26 cellular contexts compared by ENCODE assay signal in the genomic region with DNA sequence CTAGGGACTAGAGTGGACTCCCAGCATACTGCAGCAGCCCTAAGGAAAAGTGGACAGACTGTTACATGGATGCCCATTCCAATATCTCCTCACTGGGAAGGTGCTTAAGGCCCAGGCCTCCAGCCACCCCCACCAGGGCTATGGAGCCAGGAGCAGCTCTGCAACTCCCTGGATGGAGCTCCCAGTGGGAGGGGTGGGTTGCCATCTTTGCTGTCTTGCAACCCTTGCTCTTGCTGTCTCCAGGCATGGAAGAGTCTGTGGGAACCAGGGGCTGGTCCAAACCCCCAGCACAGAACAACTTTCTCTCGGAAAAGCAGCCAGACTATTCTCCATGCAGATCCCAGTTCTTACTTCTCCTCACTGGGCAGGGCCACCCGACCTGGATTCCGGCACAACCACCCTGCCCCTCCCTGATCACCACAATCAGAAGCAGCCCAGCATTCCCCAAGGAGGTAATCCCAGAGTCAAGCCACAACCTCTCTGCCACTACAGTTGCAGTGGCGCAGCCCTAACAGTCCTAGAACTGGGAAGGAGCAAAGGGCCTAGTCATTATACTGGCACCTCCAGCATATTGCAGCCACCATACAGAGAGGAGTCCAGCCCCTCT. TPM values are rescaled to one million over a fixed set of nuclear protein-coding genes. Genes with fewer than 3 reads are reported as not detected.
DNase-seq lines count a peak whose midpoint lies in the region; ATAC-seq and TF ChIP-seq lines count a peak whose summit lies in the region.
"Had no signal": no experiment of that assay in that cellular context is flagged by ENCODE, and none has a peak within 500 bp of the region (broad histone marks: within the 10 kb centered on the region; RNA-seq: fewer than 3 reads in every experiment).

No MANE protein-coding gene starts in this region.

- no peaks in the 10 kb centered on the region for H3K79me1 ChIP-seq in H9 (ENCODE audit: insufficient read depth, low read depth, low read length, poor library complexity, severe bottlenecking)

- H3K4ac ChIP-seq in H9 (ENCODE audit: low read depth, low read length), result no peak overlapping the region

- H2AK5ac ChIP-seq in H9 (ENCODE audit: insufficient read length, low read length), result no peak overlapping the region

- H3K23me2 ChIP-seq in H9 (ENCODE audit: insufficient read length, low read depth, low read length, poor library complexity, severe bottlenecking), result no peaks in the 10 kb centered on the region

- H3K9me3 Mint-ChIP-seq in activated CD8-positive, alpha-beta memory T cell treated with anti-CD3 and anti-CD28 coated beads, Interleukin-2, amount 10 ng/mL, durations not matched to agents 7 days and 5 days (ENCODE audit: low read depth), result no peaks in the 10 kb centered on the region
- H3K9me3 Mint-ChIP-seq in H9 (no peaks in the 10 kb centered on the region; a peak in 2 of 5 replicates), GM23338 (no peaks in the 10 kb centered on the region)

- H2AFZ ChIP-seq in H9 (ENCODE audit: low read length) (no peak overlapping the region), GM23338 (no peak overlapping the region)

- no peak overlapping the region for H2BK120ac ChIP-seq in H9 (ENCODE audit: low read depth, low read length, poor library complexity, severe bottlenecking)

- H3T11ph ChIP-seq in H9 (ENCODE audit: low read length), result no peak overlapping the region

- no peak for TF ChIP-seq CTCF in H9 (conservative IDR thresholded peaks at IDR 0.05)
- no peak for TF ChIP-seq CTCF in GM23338 (conservative IDR thresholded peaks at IDR 0.05; ENCODE audit: low read depth in 2 of 2)

- CTCF ChIA-PET in activated CD8-positive, alpha-beta memory T cell treated with anti-CD3 and anti-CD28 coated beads, Interleukin-2, amount 10 ng/mL, durations not matched to agents 7 days and 5 days (lab: Charles Lee), result no interaction called here

- no peak overlapping the region for H4K5ac ChIP-seq in H9 (ENCODE audit: insufficient read length, low read depth, low read length)

- H3K27ac ChIP-seq in H9 (ENCODE audit: insufficient read length, low read depth, low read length), result no peak overlapping the region
- H3K27ac ChIP-seq in GM23338 (ENCODE audit: low read depth), result no peak overlapping the region
- H3K27ac ChIP-seq: SJSA1 had no signal

- H3F3A ChIP-seq in GM23338 (replicated peaks; ENCODE audit: low read depth), result no peaks in the 10 kb centered on the region

- intact Hi-C loops in posterior vena cava (cut with DNase I), result no loop called here

- H3K23ac ChIP-seq in H9 (ENCODE audit: insufficient read length, low read depth, low read length), result no peak overlapping the region

- no peak overlapping the region for H3K56ac ChIP-seq in H9 (ENCODE audit: insufficient read length, low read depth, low read length)

- no peak for ATAC-seq in activated CD8-positive, alpha-beta memory T cell treated with anti-CD3 and anti-CD28 coated beads, Interleukin-2, amount 10 ng/mL, durations not matched to agents 7 days and 5 days
- ATAC-seq in GM18861 (IDR thresholded peaks at IDR 0.05; ENCODE audit: unreplicated experiment), result no peak
- ATAC-seq in GM23338, result no peak
- ATAC-seq: PC-3 had no signal

- no peak overlapping the region for H3K9ac ChIP-seq in H9 (ENCODE audit: extremely low read depth, insufficient read length, low read length)

- peak; percentile 27 for DNase-seq in activated CD8-positive, alpha-beta memory T cell treated with anti-CD3 and anti-CD28 coated beads, Interleukin-2, amount 10 ng/mL, durations not matched to agents 7 days and 5 days
- no peak for DNase-seq in activated CD8-positive, alpha-beta memory T cell treated with anti-CD3 and anti-CD28 coated beads, Interleukin-2, amount 50 U/mL, for 4 hours
- DNase-seq in H9 (peak; percentile 12), islet precursor cell (peak; percentile 37), posterior vena cava (ENCODE audit: low spot score) (peak; percentile 66), GM23338 (ENCODE audit: low spot score) (no peak)
- no peak for DNase-seq in stimulated activated CD4-positive, alpha-beta T cell treated with anti-CD3 and anti-CD28 coated beads, Interleukin-2, amount 100 ng/mL, for 24 hours
- DNase-seq: 8988T; ACHN; BE2C; CD8-positive, alpha-beta memory T cell; DMS 273 treated with DMSO at 0.1 percent for 48 hours; DND-41; KG1; MG63; NCI-H1105 treated with DMSO at 0.1 percent for 48 hours; NCI-H2029; NCI-H446 treated with DMSO at 0.1 percent for 48 hours; NCI-H526; NCI-H82; NK-92 treated with Interleukin-12 subunit alpha and Interleukin-12 subunit beta, amount 100 ng/mL, for 24 hours; PC-3; Right ventricle myocardium superior had no signal

- H3K9me3 ChIP-seq in H9 (ENCODE audit: control insufficient read depth, low read depth, low read length), result no peaks in the 10 kb centered on the region
- H3K9me3 ChIP-seq: BE2C, MG63, SJSA1 had no signal

- H4K20me1 ChIP-seq in H9 (ENCODE audit: control insufficient read depth, insufficient read depth, insufficient read length), result no peaks in the 10 kb centered on the region
- no peaks in the 10 kb centered on the region for H4K20me1 ChIP-seq in GM23338 (replicated peaks; ENCODE audit: insufficient read depth)

- H3K4me1 ChIP-seq in H9 (ENCODE audit: insufficient read depth, low read length) (no peaks in the 10 kb centered on the region; the same call in 1 of the 2 replicates), GM23338 (ENCODE audit: insufficient read depth) (0 out of 2 replicates have a peak, but pooled peaks cover 3% of the 10 kb centered on the region)
- H3K4me1 ChIP-seq: BE2C had no signal

- no peaks in the 10 kb centered on the region for H3K79me2 ChIP-seq in H9 (ENCODE audit: insufficient read depth, low read length)
- H3K79me2 ChIP-seq in GM23338 (replicated peaks; ENCODE audit: insufficient read depth), result no peaks in the 10 kb centered on the region

- H3K4me2 ChIP-seq in H9 (ENCODE audit: insufficient read depth, insufficient read length, low read length) (no peak overlapping the region), GM23338 (no peak overlapping the region)

- H3K4me3 Mint-ChIP-seq in activated CD8-positive, alpha-beta memory T cell treated with anti-CD3 and anti-CD28 coated beads, Interleukin-2, amount 10 ng/mL, durations not matched to agents 7 days and 5 days, result no peak overlapping the region
- H3K4me3 Mint-ChIP-seq in H9, result no peak overlapping the region
- no peak overlapping the region for H3K4me3 Mint-ChIP-seq in GM23338
- H3K4me3 Mint-ChIP-seq: CD14-positive monocyte; CD8-positive, alpha-beta memory T cell had no signal

- no peaks in the 10 kb centered on the region for H3K36me3 ChIP-seq in GM23338 (ENCODE audit: insufficient read depth)
- H3K36me3 ChIP-seq: BE2C, MG63, SJSA1 had no signal

- no peak overlapping the region for H3K4me3 ChIP-seq in GM23338
- H3K4me3 ChIP-seq: MG63, SJSA1 had no signal

- no peak overlapping the region for H4K91ac ChIP-seq in H9 (ENCODE audit: insufficient read length, low read depth, low read length)

- H3K27me3 ChIP-seq in H9 (ENCODE audit: insufficient read depth, low read length), result no peaks in the 10 kb centered on the region
- no peaks in the 10 kb centered on the region for H3K27me3 ChIP-seq in GM23338 (ENCODE audit: insufficient read depth)
- H3K27me3 ChIP-seq: BE2C, MG63, SJSA1 had no signal

- H3K9me2 ChIP-seq in GM23338 (ENCODE audit: insufficient read depth), result no peaks in the 10 kb centered on the region

- no peaks in the 10 kb centered on the region for H3K36me3 Mint-ChIP-seq in activated CD8-positive, alpha-beta memory T cell treated with anti-CD3 and anti-CD28 coated beads, Interleukin-2, amount 10 ng/mL, durations not matched to agents 7 days and 5 days
- H3K36me3 Mint-ChIP-seq in H9 (ENCODE audit: insufficient read depth in 1 of 3, low read depth in 3 of 3), result no peaks in the 10 kb centered on the region
- no peaks in the 10 kb centered on the region for H3K36me3 Mint-ChIP-seq in GM23338 (ENCODE audit: low read depth)
- H3K36me3 Mint-ChIP-seq: CD14-positive monocyte; CD8-positive, alpha-beta memory T cell had no signal

- no peak overlapping the region for H3K18ac ChIP-seq in H9 (ENCODE audit: insufficient read length, low read depth, low read length)

- no peaks in the 10 kb centered on the region for H3K4me1 Mint-ChIP-seq in activated CD8-positive, alpha-beta memory T cell treated with anti-CD3 and anti-CD28 coated beads, Interleukin-2, amount 10 ng/mL, durations not matched to agents 7 days and 5 days
- H3K4me1 Mint-ChIP-seq in H9 (peaks cover 9 to 13% of the 10 kb centered on the region in 2 experiments), GM23338 (peaks cover 8% of the 10 kb centered on the region)
- H3K4me1 Mint-ChIP-seq: CD14-positive monocyte; CD8-positive, alpha-beta memory T cell had no signal

- H3K27ac Mint-ChIP-seq in activated CD8-positive, alpha-beta memory T cell treated with anti-CD3 and anti-CD28 coated beads, Interleukin-2, amount 10 ng/mL, durations not matched to agents 7 days and 5 days, result no peak overlapping the region
- H3K27ac Mint-ChIP-seq in H9 (no peak overlapping the region), GM23338 (no peak overlapping the region)
- H3K27ac Mint-ChIP-seq: CD8-positive, alpha-beta memory T cell had no signal

- H4K8ac ChIP-seq in H9 (replicated peaks; ENCODE audit: insufficient read length, low read depth, low read length), result no peak overlapping the region

- H2BK5ac ChIP-seq in H9 (ENCODE audit: insufficient read length, low read length), result no peak overlapping the region

- no CpG with 5 or more reads among the region's 4 CpGs for WGBS in H9 (ENCODE audit: extremely low coverage, insufficient read length, low lambda C conversion rate)

- no peak overlapping the region for H3K14ac ChIP-seq in H9 (ENCODE audit: insufficient read depth, low read length)

- H2BK15ac ChIP-seq in H9 (ENCODE audit: low read depth, low read length), result no peak overlapping the region

- no peak overlapping the region for H2BK12ac ChIP-seq in H9 (ENCODE audit: insufficient read length, low read depth, low read length)

- H2BK20ac ChIP-seq in H9 (ENCODE audit: low read depth, low read length, poor library complexity, severe bottlenecking), result no peak overlapping the region

- H3K27me3 Mint-ChIP-seq in activated CD8-positive, alpha-beta memory T cell treated with anti-CD3 and anti-CD28 coated beads, Interleukin-2, amount 10 ng/mL, durations not matched to agents 7 days and 5 days, result peaks cover 39% of the 10 kb centered on the region
- H3K27me3 Mint-ChIP-seq in H9 (ENCODE audit: low read depth) (peaks cover 5% of the 10 kb centered on the region; the same call in 1 of the 2 replicates), GM23338 (ENCODE audit: insufficient read depth, low read depth, poor library complexity) (peaks cover 11% of the 10 kb centered on the region)

RNA-seq across cellular contexts. Expression of gene ZNF488, which starts 41.8 kb away (rescaled TPM):
- under 1 TPM in 1 of 2 experiments, not detected in 1; 0.12 TPM for total RNA-seq in activated CD8-positive, alpha-beta memory T cell treated with anti-CD3 and anti-CD28 coated beads, Interleukin-2, amount 10 ng/mL, durations not matched to agents 7 days and 5 days
- 2.9 and 3.2 TPM in 2 replicates for total RNA-seq in H9 (2021)
- not detected for total RNA-seq in posterior vena cava
- total RNA-seq in GM23338 (2014; rRNA removed; shearing (Covaris generic)), result 5.2 and 7.8 TPM in 2 replicates
- polyA plus RNA-seq in GM23338 (2016; fragmentation: Nextera tagmentation; extraction: Ambion mirVana), result 1.7 and 2.5 TPM in 2 replicates
- total RNA-seq: Right ventricle myocardium superior had no signal
- polyA plus RNA-seq: CD14-positive monocyte; CD8-positive, alpha-beta memory T cell had no signal

RNA-seq across cellular contexts. Expression of gene ANXA8, which starts 58.0 kb away (rescaled TPM):
- 1 to 10 TPM in 1 of 2 experiments, under 1 TPM in 1; 0.23 to 1.3 TPM for total RNA-seq in activated CD8-positive, alpha-beta memory T cell treated with anti-CD3 and anti-CD28 coated beads, Interleukin-2, amount 10 ng/mL, durations not matched to agents 7 days and 5 days
- total RNA-seq in H9 (2021), result 0.22 TPM in 2 replicates
- total RNA-seq in posterior vena cava, result not detected
- total RNA-seq in GM23338 (2014; rRNA removed; shearing (Covaris generic)), result not detected in 2 replicates
- 0.19 TPM in 1 of 2 replicates, not detected in the other for polyA plus RNA-seq in GM23338 (2016; fragmentation: Nextera tagmentation; extraction: Ambion mirVana)
- total RNA-seq: CD8-positive, alpha-beta memory T cell had no signal
- polyA plus RNA-seq: CD8-positive, alpha-beta memory T cell had no signal

Comparison
In these comparisons a context has a peak if more than half of its experiments do, and no peak if none do; other contexts are left out.
1. DNase-seq: peak in activated CD8-positive, alpha-beta memory T cell treated with anti-CD3 and anti-CD28 coated beads, Interleukin-2, amount 10 ng/mL, durations not matched to agents 7 days and 5 days (single experiment), H9 (single experiment), islet precursor cell (single experiment) and posterior vena cava (single experiment); none in activated CD8-positive, alpha-beta memory T cell treated with anti-CD3 and anti-CD28 coated beads, Interleukin-2, amount 50 U/mL, for 4 hours (single experiment), stimulated activated CD4-positive, alpha-beta T cell treated with anti-CD3 and anti-CD28 coated beads, Interleukin-2, amount 100 ng/mL, for 24 hours (0 of 2) and GM23338 (single experiment).